In the genomic region with DNA sequence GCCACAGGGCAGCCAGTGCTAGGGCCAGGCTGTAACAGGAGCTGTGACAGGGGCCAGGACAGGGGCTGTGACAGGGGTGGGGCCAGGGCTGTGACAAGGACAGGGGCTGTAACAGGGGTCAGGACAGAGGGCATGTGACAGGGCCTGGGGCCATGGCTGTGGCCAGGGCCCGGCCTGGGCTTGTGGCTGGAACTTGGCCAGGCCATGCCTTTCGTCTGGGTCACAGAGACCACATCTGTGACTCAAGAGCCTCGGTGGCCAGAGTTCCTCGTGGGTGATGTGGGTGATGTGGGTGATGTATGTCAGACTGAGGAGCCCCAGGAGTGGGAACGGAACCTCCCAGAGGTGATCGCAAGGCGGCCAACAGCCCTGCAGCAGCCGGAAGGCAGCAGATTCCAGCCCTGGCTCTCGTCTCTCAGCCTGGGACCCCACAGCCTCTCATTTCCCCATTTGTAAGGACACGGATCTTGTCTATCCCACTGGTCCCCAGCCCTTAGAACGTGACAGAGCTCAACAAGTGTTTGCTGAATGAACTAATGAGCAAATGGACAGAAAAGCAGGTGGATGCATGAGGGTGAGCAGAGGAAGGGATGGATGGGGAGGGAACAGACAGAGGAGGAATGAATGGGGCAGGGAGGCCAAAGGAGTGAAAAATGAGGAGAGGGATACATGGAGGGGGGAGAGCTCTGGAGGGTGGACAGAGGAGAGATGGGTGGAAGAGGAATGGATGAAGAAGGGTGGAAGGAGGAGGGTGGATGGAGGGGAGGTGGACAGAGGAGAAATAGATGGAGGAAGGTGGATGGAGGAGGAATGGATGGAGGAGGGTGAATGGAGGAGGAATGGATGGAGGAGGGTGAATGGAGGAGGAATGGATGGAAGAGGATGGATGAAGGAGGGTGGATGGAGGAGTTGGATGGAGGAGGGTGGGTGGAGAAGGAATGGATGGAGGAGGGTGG, we compare ENCODE assay signal across 17 cellular contexts. TPM values are rescaled to one million over a fixed set of nuclear protein-coding genes. Genes with fewer than 3 reads are reported as not detected.
DNase-seq lines count a peak whose midpoint lies in the region; ATAC-seq and TF ChIP-seq lines count a peak whose summit lies in the region.
"Had no signal": no experiment of that assay in that cellular context is flagged by ENCODE, and none has a peak within 500 bp of the region (broad histone marks: within the 10 kb centered on the region; RNA-seq: fewer than 3 reads in every experiment).

No MANE protein-coding gene starts in this region.

- H3K36me3 ChIP-seq in osteoblast (ENCODE audit: insufficient read depth, low read length) (no peaks in the 10 kb centered on the region), esophagus muscularis mucosa (no peaks in the 10 kb centered on the region)
- H3K36me3 ChIP-seq: right lobe of liver had no signal

- peaks cover 16% of the 10 kb centered on the region for H3K27me3 ChIP-seq in osteoblast (ENCODE audit: insufficient read depth, low read length)
- H3K27me3 ChIP-seq in esophagus muscularis mucosa = peaks cover 0 to 24% (median 3%) of the 10 kb centered on the region in 4 donors
- H3K27me3 ChIP-seq: right lobe of liver had no signal

- 77% methylated on average over 11 of the region's 11 CpGs for WGBS in esophagus muscularis mucosa

- intact Hi-C loops in esophagus muscularis mucosa (cut with DNase I) = no loop called here

- no peaks in the 10 kb centered on the region for H3K79me2 ChIP-seq in osteoblast (ENCODE audit: insufficient read depth, low read length)

- H3K27ac ChIP-seq in osteoblast (ENCODE audit: low read depth, low read length) (no peak overlapping the region), esophagus muscularis mucosa (replicated peaks in 1 of 4) (no peak overlapping the region)
- H3K27ac ChIP-seq: foreskin keratinocyte, right lobe of liver had no signal

- H4K20me1 ChIP-seq in osteoblast (ENCODE audit: insufficient read depth, low read length) = no peaks in the 10 kb centered on the region

- no peak for TF ChIP-seq CTCF in osteoblast (IDR thresholded peaks at IDR 0.05; ENCODE audit: extremely low read depth, low read depth, low read length)
- no peak for TF ChIP-seq CTCF in esophagus muscularis mucosa (IDR thresholded peaks at IDR 0.05)

- H3K9me3 ChIP-seq in osteoblast (ENCODE audit: low read depth, low read length) = peaks cover 6% of the 10 kb centered on the region
- peaks cover 0 to 7% (median 5%) of the 10 kb centered on the region in 4 donors for H3K9me3 ChIP-seq in esophagus muscularis mucosa
- H3K9me3 ChIP-seq: right lobe of liver had no signal

- H3K4me3 ChIP-seq in osteoblast (ENCODE audit: insufficient read depth, low read length) = no peak overlapping the region
- no peak overlapping the region for H3K4me3 ChIP-seq in esophagus muscularis mucosa
- H3K4me3 ChIP-seq: right lobe of liver had no signal

- no peak overlapping the region for H2AFZ ChIP-seq in osteoblast (ENCODE audit: low read length)

- no peak overlapping the region for H3K4me2 ChIP-seq in osteoblast (ENCODE audit: insufficient read depth, low read length)

- ATAC-seq in HG02571 (IDR thresholded peaks at IDR 0.05; ENCODE audit: unreplicated experiment) = no peak
- ATAC-seq: foreskin keratinocyte had no signal

- TF ChIP-seq EP300 in esophagus muscularis mucosa (IDR thresholded peaks at IDR 0.05) = no peak

- peak; percentile 86 for DNase-seq in EH (ENCODE audit: low read depth)
- DNase-seq in LoVo (ENCODE audit: low spot score) = peak; percentile 16
- DNase-seq in fibroblast of peridontal ligament (ENCODE audit: extremely low read depth) = peak; percentile 11
- peak; percentile 92 for DNase-seq in osteoblast (ENCODE audit: insufficient read length, low spot score, missing footprints)
- DNase-seq in mesenteric fat pad (ENCODE audit: low spot score) = no peak
- DNase-seq in esophagus muscularis mucosa (ENCODE audit: extremely low spot score) = no peak
- DNase-seq: activated CD4-positive, alpha-beta T cell treated with anti-CD3 and anti-CD28 coated beads for 48 hours; activated naive CD4-positive, alpha-beta T cell; anterior cingulate cortex; Calu3; foreskin keratinocyte; KBM-7; NCI-H1105; occipital lobe; stimulated activated naive CD8-positive, alpha-beta T cell treated with anti-CD3 and anti-CD28 coated beads, Interleukin-15, amount 100 ng/mL, for 72 hours had no signal

- TF ChIP-seq POLR2A in esophagus muscularis mucosa (IDR thresholded peaks at IDR 0.05; ENCODE audit: low read depth) = no peak

- H3K4me1 ChIP-seq in osteoblast (ENCODE audit: insufficient read depth, low read length) (peaks cover 7% of the 10 kb centered on the region), esophagus muscularis mucosa (peaks cover 0 to 10% (median 2%) of the 10 kb centered on the region in 4 donors)
- H3K4me1 ChIP-seq: foreskin keratinocyte, right lobe of liver had no signal

RNA-seq across cellular contexts. Expression of gene ESPNL, which starts 17.3 kb away (rescaled TPM):
- total RNA-seq in osteoblast (1.8 and 9.8 TPM in 2 replicates), mesenteric fat pad (0.48 TPM), esophagus muscularis mucosa (1 to 10 TPM in 1 of 4 donors, under 1 TPM in 2, not detected in 1; 0.78 to 1.3 (median 0.83) TPM)

RNA-seq across cellular contexts. Expression of gene KLHL30, which starts 21.0 kb away (rescaled TPM):
- under 0.01 TPM in 2 replicates for total RNA-seq in osteoblast
- 4.4 TPM for total RNA-seq in mesenteric fat pad
- total RNA-seq in esophagus muscularis mucosa = 1 to 10 TPM; 1.2 to 8.0 (median 4.4) TPM
- total RNA-seq: foreskin keratinocyte had no signal

RNA-seq across cellular contexts. Expression of gene ERFE, which starts 41.3 kb away (rescaled TPM):
- total RNA-seq in osteoblast = 0.88 and 1.8 TPM in 2 replicates
- 1.5 TPM for total RNA-seq in mesenteric fat pad
- under 1 TPM in 2 of 4 donors, not detected in 2; 0.39 to 0.66 TPM for total RNA-seq in esophagus muscularis mucosa

RNA-seq across cellular contexts. Expression of gene SCLY, which starts 56.7 kb away (rescaled TPM):
- total RNA-seq in osteoblast = 11.6 and 12.4 TPM in 2 replicates
- 13.6 TPM for total RNA-seq in mesenteric fat pad
- 10 to 100 TPM in 3 of 4 donors, 1 to 10 TPM in 1; 9.8 to 17.9 (median 13.9) TPM for total RNA-seq in esophagus muscularis mucosa

Comparison
In these comparisons a context has a peak if more than half of its experiments do, and no peak if none do; other contexts are left out.
1. DNase-seq: peak in EH (single experiment), LoVo (single experiment), fibroblast of peridontal ligament (single experiment) and osteoblast (single experiment); none in mesenteric fat pad (single experiment) and esophagus muscularis mucosa (single experiment).